In genomic region chr2:226483143-226483542, GRCh38 we compare ENCODE assay signal across 24 cellular contexts.
DNase-seq lines count a peak whose midpoint lies in the region; ATAC-seq and TF ChIP-seq lines count a peak whose summit lies in the region.
"Had no signal": no experiment of that assay in that cellular context is flagged by ENCODE, and none has a peak within 500 bp of the region (broad histone marks: within the 10 kb centered on the region; RNA-seq: fewer than 3 reads in every experiment).

No MANE protein-coding gene starts in this region.

- H3K4me1 ChIP-seq in ES-I3 (ENCODE audit: insufficient read depth, low read length), result peaks cover 36% of the 10 kb centered on the region
- peaks cover 2% of the 10 kb centered on the region for H3K4me1 ChIP-seq in NT2/D1 (ENCODE audit: insufficient read depth, insufficient read length)
- peaks cover 5% of the 10 kb centered on the region for H3K4me1 ChIP-seq in endodermal cell (ENCODE audit: control insufficient read depth, insufficient read depth, low read length)
- peaks cover 12 to 40% of the 10 kb centered on the region in 2 donors for H3K4me1 ChIP-seq in neuronal stem cell (ENCODE audit: control insufficient read depth in 2 of 2, insufficient read depth in 1 of 2, low read depth in 1 of 2, low read length in 2 of 2)
- H3K4me1 ChIP-seq: colonic mucosa had no signal

- H3K9me3 Mint-ChIP-seq in endodermal cell, result no peaks in the 10 kb centered on the region
- H3K9me3 Mint-ChIP-seq: activated CD4-positive, alpha-beta T cell treated with anti-CD3 and anti-CD28 coated beads, Interleukin-2, amount 10 ng/mL, durations not matched to agents 7 days and 5 days had no signal

- DNase-seq in NT2/D1 (ENCODE audit: low read depth, low spot score) (no peak), endodermal cell (no peak), neuronal stem cell (ENCODE audit: low spot score) (peak; percentile 21), NCI-H128 (lab: John Stamatoyannopoulos, UW; ENCODE audit: unreplicated experiment) (no peak)
- DNase-seq in effector CD8-positive, alpha-beta T cell (lab: John Stamatoyannopoulos, UW), result no peak
- DNase-seq: activated CD4-positive, alpha-beta T cell treated with anti-CD3 and anti-CD28 coated beads, Interleukin-2, amount 10 ng/mL, durations not matched to agents 7 days and 5 days; activated CD8-positive, alpha-beta memory T cell treated with anti-CD3 and anti-CD28 coated beads, Interleukin-2, amount 50 U/mL, for 48 hours; activated gamma-delta T cell treated with Interleukin-2 at 50 U/mL for 16 hours; colonic mucosa; COR-L47; GDM1; mucosa of descending colon; NCI-H1436 treated with DMSO at 0.1 percent for 48 hours; NCI-H2227 treated with DMSO at 0.1 percent for 48 hours; NK-92 treated with Interleukin-12 subunit alpha and Interleukin-12 subunit beta, amount 100 ng/mL, for 24 hours; nucleus accumbens; right cardiac atrium; RPMI8226; stimulated activated naive CD4-positive, alpha-beta T cell; upper lobe of left lung had no signal

- no peaks in the 10 kb centered on the region for H3K36me3 Mint-ChIP-seq in endodermal cell (ENCODE audit: low read depth)

- no peak overlapping the region for H2AK5ac ChIP-seq in neuronal stem cell (ENCODE audit: low read depth, low read length)

- no peak overlapping the region for H2BK15ac ChIP-seq in neuronal stem cell (ENCODE audit: low read length)

- ATAC-seq in GM18502 (IDR thresholded peaks at IDR 0.05; ENCODE audit: poor library complexity, unreplicated experiment), result no peak
- ATAC-seq in HG02870 (IDR thresholded peaks at IDR 0.05; ENCODE audit: unreplicated experiment), result no peak
- ATAC-seq: mucosa of descending colon, right cardiac atrium had no signal

- peak overlapping the region; percentile 31 for H3K4me2 ChIP-seq in neuronal stem cell (ENCODE audit: insufficient read depth, low read length, poor library complexity, severe bottlenecking)

- H3K4me3 Mint-ChIP-seq in endodermal cell, result no peak overlapping the region
- H3K4me3 Mint-ChIP-seq: activated CD4-positive, alpha-beta T cell treated with anti-CD3 and anti-CD28 coated beads, Interleukin-2, amount 10 ng/mL, durations not matched to agents 7 days and 5 days had no signal

- no peaks in the 10 kb centered on the region for H3K27me3 ChIP-seq in NT2/D1 (ENCODE audit: insufficient read depth, insufficient read length)
- H3K27me3 ChIP-seq in endodermal cell (ENCODE audit: control insufficient read depth, insufficient read depth, low read length, poor library complexity, severe bottlenecking), result no peaks in the 10 kb centered on the region
- no peaks in the 10 kb centered on the region for H3K27me3 ChIP-seq in neuronal stem cell (ENCODE audit: control insufficient read depth in 3 of 3, insufficient read depth in 3 of 3, low read depth in 1 of 3, low read length in 3 of 3)
- H3K27me3 ChIP-seq: ascending aorta, colonic mucosa, upper lobe of left lung had no signal

- H3K9ac ChIP-seq in ES-I3 (ENCODE audit: low read depth, low read length) (peak overlapping the region; percentile 26), NT2/D1 (ENCODE audit: insufficient read length, low read depth) (peak overlapping the region; percentile 4), endodermal cell (ENCODE audit: extremely low read depth, low read length, poor library complexity, severe bottlenecking) (no peak overlapping the region), neuronal stem cell (ENCODE audit: low read depth, low read length, poor library complexity) (no peak overlapping the region)

- no peak overlapping the region for H3K23ac ChIP-seq in neuronal stem cell (ENCODE audit: low read depth, low read length, poor library complexity)

- peak overlapping the region; percentile 85 for H3K27ac Mint-ChIP-seq in endodermal cell
- H3K27ac Mint-ChIP-seq: activated CD4-positive, alpha-beta T cell treated with anti-CD3 and anti-CD28 coated beads, Interleukin-2, amount 10 ng/mL, durations not matched to agents 7 days and 5 days had no signal

- H3K14ac ChIP-seq in neuronal stem cell (ENCODE audit: low read length), result no peak overlapping the region

- no peaks in the 10 kb centered on the region for H3K79me1 ChIP-seq in neuronal stem cell (ENCODE audit: low read depth, low read length)

- H3K4me3 ChIP-seq in NT2/D1 (ENCODE audit: insufficient read length, low read depth), result no peak overlapping the region
- H3K4me3 ChIP-seq in endodermal cell (ENCODE audit: low read length), result no peak overlapping the region
- no peak overlapping the region for H3K4me3 ChIP-seq in neuronal stem cell (ENCODE audit: low read length in 2 of 2)
- H3K4me3 ChIP-seq: ascending aorta, colonic mucosa, mucosa of descending colon, upper lobe of left lung had no signal

- no peak overlapping the region for H4K91ac ChIP-seq in neuronal stem cell (ENCODE audit: low read depth, low read length, poor library complexity)

- H2BK120ac ChIP-seq in neuronal stem cell (ENCODE audit: low read depth, low read length), result no peak overlapping the region

- 30 to 54% methylated on average over 5 of the region's 5 CpGs for WGBS in endodermal cell (ENCODE audit: insufficient coverage in 1 of 2, insufficient read length in 1 of 2), 2 experiments
- WGBS in neuronal stem cell (ENCODE audit: extremely low coverage in 2 of 2, insufficient read length in 2 of 2, insufficient replicate concordance in 1 of 2), 2 donors, result no CpG with 5 or more reads among the region's 5 CpGs

- no peaks in the 10 kb centered on the region for H3K36me3 ChIP-seq in ES-I3 (ENCODE audit: insufficient read depth, low read length)
- no peaks in the 10 kb centered on the region for H3K36me3 ChIP-seq in NT2/D1 (ENCODE audit: insufficient read depth, insufficient read length, low read length)
- no peaks in the 10 kb centered on the region for H3K36me3 ChIP-seq in endodermal cell (ENCODE audit: control insufficient read depth, insufficient read depth, low read length)
- no peaks in the 10 kb centered on the region for H3K36me3 ChIP-seq in neuronal stem cell (replicated peaks in 1 of 2; ENCODE audit: control insufficient read depth in 2 of 2, insufficient read depth in 2 of 2, low read length in 2 of 2)
- H3K36me3 ChIP-seq: ascending aorta, colonic mucosa, upper lobe of left lung had no signal

- H2AFZ ChIP-seq in neuronal stem cell (ENCODE audit: low read length), result peak overlapping the region; percentile 59

- H4K8ac ChIP-seq in neuronal stem cell (ENCODE audit: low read depth, low read length), result no peak overlapping the region

- no peak overlapping the region for H3K4ac ChIP-seq in neuronal stem cell (ENCODE audit: low read length)

- no peak for TF ChIP-seq CTCF in endodermal cell (conservative IDR thresholded peaks at IDR 0.05)

- H3K9me3 ChIP-seq in ES-I3 (ENCODE audit: control insufficient read depth, insufficient read depth, low read length) (no peaks in the 10 kb centered on the region), NT2/D1 (ENCODE audit: insufficient read depth, low read length) (0 out of 2 replicates have a peak, but pooled peaks cover 6% of the 10 kb centered on the region), endodermal cell (ENCODE audit: control insufficient read depth, low read length) (no peaks in the 10 kb centered on the region), neuronal stem cell (replicated peaks in 1 of 2; ENCODE audit: control insufficient read depth in 2 of 2, insufficient read depth in 1 of 2, low read depth in 1 of 2, low read length in 2 of 2) (no peaks in the 10 kb centered on the region)
- H3K9me3 ChIP-seq: ascending aorta, colonic mucosa, mucosa of descending colon, upper lobe of left lung had no signal

- peak overlapping the region; percentile 80 for H3K27ac ChIP-seq in endodermal cell (ENCODE audit: low read depth, low read length)
- peak overlapping the region; percentile 93 for H3K27ac ChIP-seq in neuronal stem cell (replicated peaks; ENCODE audit: low read length)
- H3K27ac ChIP-seq: ascending aorta, colonic mucosa, upper lobe of left lung had no signal

- no peak overlapping the region for H2BK12ac ChIP-seq in neuronal stem cell (ENCODE audit: low read length)

- no peak overlapping the region for H2BK5ac ChIP-seq in neuronal stem cell (ENCODE audit: low read length)

- H3K18ac ChIP-seq in neuronal stem cell (ENCODE audit: low read length), result no peak overlapping the region

- peaks cover 34% of the 10 kb centered on the region for H3K4me1 Mint-ChIP-seq in endodermal cell
- H3K4me1 Mint-ChIP-seq: activated CD4-positive, alpha-beta T cell treated with anti-CD3 and anti-CD28 coated beads, Interleukin-2, amount 10 ng/mL, durations not matched to agents 7 days and 5 days had no signal

- no peaks in the 10 kb centered on the region for H3K27me3 Mint-ChIP-seq in endodermal cell (ENCODE audit: insufficient read depth)

Comparison
In these comparisons a context has a peak if more than half of its experiments do, and no peak if none do; other contexts are left out.
1. H3K9ac ChIP-seq: peak in ES-I3 (single experiment) and NT2/D1 (single experiment); none in endodermal cell (single experiment) and neuronal stem cell (single experiment).